11 cellular contexts compared by ENCODE assay signal in the genomic region with DNA sequence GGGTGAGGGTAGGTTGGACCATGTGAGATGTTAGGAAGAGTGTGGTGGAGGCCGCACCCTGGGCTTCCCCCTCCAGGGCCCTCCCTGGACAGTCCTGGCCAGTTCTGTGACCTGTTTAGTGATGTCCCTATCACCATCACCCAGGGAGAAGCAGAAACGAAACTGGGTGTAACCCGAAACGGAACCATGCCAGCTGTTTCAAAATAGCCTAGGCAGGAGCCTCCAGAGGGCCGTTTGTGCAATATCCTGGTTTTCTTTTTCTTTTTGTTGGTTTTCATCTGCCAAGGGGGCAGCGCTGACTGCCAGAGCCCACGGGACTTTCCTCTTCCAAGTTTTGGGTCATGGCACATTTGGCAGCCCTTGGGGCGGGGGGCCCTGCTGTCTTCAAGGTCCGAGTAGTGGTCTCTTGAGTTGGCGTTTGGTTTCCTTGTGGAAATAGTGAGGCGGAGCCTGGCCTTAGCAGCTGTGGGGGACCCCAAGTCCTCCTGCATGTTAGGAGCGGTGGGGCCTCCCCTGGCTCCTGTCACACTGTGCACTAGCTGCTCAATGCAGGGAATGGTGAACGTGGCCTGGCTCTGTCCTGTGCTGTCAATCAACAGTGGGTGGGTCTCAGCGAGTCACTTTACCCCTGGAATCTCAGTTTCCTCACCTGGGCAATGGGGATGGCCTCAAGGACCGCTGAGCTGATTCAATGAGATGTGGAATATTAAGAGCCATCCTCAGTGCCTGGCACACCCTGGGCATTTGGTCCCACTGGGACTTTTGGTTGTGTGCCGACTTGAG.
A peak's percentile ranks its signal among the peaks of the same experiment; 100 is the strongest.
DNase-seq lines count a peak whose midpoint lies in the region; ATAC-seq and TF ChIP-seq lines count a peak whose summit lies in the region.
"Had no signal": no experiment of that assay in that cellular context is flagged by ENCODE, and none has a peak within 500 bp of the region (broad histone marks: within the 10 kb centered on the region; RNA-seq: fewer than 3 reads in every experiment).

No MANE protein-coding gene starts in this region.

- H3K4me1 Mint-ChIP-seq in stimulated activated naive CD8-positive, alpha-beta T cell treated with anti-CD3 and anti-CD28 coated beads, Interleukin-15, amount 100 ng/mL, for 72 hours: no peaks in the 10 kb centered on the region

- ATAC-seq in HG02981 (IDR thresholded peaks at IDR 0.05; ENCODE audit: unreplicated experiment): no peak
- no peak for ATAC-seq in stimulated activated naive CD8-positive, alpha-beta T cell treated with anti-CD3 and anti-CD28 coated beads, Interleukin-15, amount 100 ng/mL, for 72 hours
- ATAC-seq: activated T-cell treated with anti-CD3 and anti-CD28 coated beads, Interleukin-2, amount 50 U/mL, for 4 hours had no signal

- no peaks in the 10 kb centered on the region for H3K27me3 ChIP-seq in Karpas-422 (ENCODE audit: low read length)
- H3K27me3 ChIP-seq in suprapubic skin: no peaks in the 10 kb centered on the region

- H3K4me3 ChIP-seq in Karpas-422 (ENCODE audit: low read length) (no peak overlapping the region), lower leg skin (ENCODE audit: low read depth, poor library complexity, severe bottlenecking) (no peak overlapping the region), suprapubic skin (no peak overlapping the region)

- H2AFZ ChIP-seq in Karpas-422 (ENCODE audit: low read length): no peak overlapping the region

- no peak overlapping the region for H3K4me3 Mint-ChIP-seq in stimulated activated naive CD8-positive, alpha-beta T cell treated with anti-CD3 and anti-CD28 coated beads, Interleukin-15, amount 100 ng/mL, for 72 hours
- H3K4me3 Mint-ChIP-seq: activated T-cell treated with anti-CD3 and anti-CD28 coated beads, Interleukin-2, amount 50 U/mL, for 4 hours had no signal

- H3K9me3 Mint-ChIP-seq in stimulated activated naive CD8-positive, alpha-beta T cell treated with anti-CD3 and anti-CD28 coated beads, Interleukin-15, amount 100 ng/mL, for 72 hours: no peaks in the 10 kb centered on the region
- H3K9me3 Mint-ChIP-seq: activated T-cell treated with anti-CD3 and anti-CD28 coated beads, Interleukin-2, amount 50 U/mL, for 4 hours had no signal

- intact Hi-C loops in lower leg skin (cut with DNase I; ENCODE audit: low total_unique reads): no loop called here

- H4K20me1 ChIP-seq in Karpas-422 (ENCODE audit: insufficient read depth, low read depth, low read length): peaks cover 6% of the 10 kb centered on the region; the same call in 1 of the 2 replicates

- no peak overlapping the region for H3K4me2 ChIP-seq in Karpas-422 (ENCODE audit: low read depth, low read length, poor library complexity, severe bottlenecking)

- H3K36me3 ChIP-seq in Karpas-422 (ENCODE audit: insufficient read depth, low read length): no peaks in the 10 kb centered on the region
- H3K36me3 ChIP-seq in suprapubic skin: peaks cover 79% of the 10 kb centered on the region

- no peak for TF ChIP-seq EP300 in suprapubic skin (IDR thresholded peaks at IDR 0.05)

- H3K27ac ChIP-seq in Karpas-422 (ENCODE audit: low read length): no peak overlapping the region
- peak overlapping the region; percentile 36 for H3K27ac ChIP-seq in caudate nucleus (ENCODE audit: low read depth, low read length)
- H3K27ac ChIP-seq in suprapubic skin: peak overlapping the region; percentile 69

- H3K27me3 Mint-ChIP-seq in stimulated activated naive CD8-positive, alpha-beta T cell treated with anti-CD3 and anti-CD28 coated beads, Interleukin-15, amount 100 ng/mL, for 72 hours: no peaks in the 10 kb centered on the region

- TF ChIP-seq CTCF in lower leg skin (IDR thresholded peaks at IDR 0.05) (no peak), suprapubic skin (IDR thresholded peaks at IDR 0.05) (no peak)

- no peak overlapping the region for H3K9ac ChIP-seq in Karpas-422 (ENCODE audit: low read length)

- no peak for TF ChIP-seq POLR2A in lower leg skin (IDR thresholded peaks at IDR 0.05)
- TF ChIP-seq POLR2A in suprapubic skin (IDR thresholded peaks at IDR 0.05): no peak

- peaks cover 12% of the 10 kb centered on the region for H3K4me1 ChIP-seq in Karpas-422 (ENCODE audit: low read length)
- H3K4me1 ChIP-seq in suprapubic skin: peaks cover 16% of the 10 kb centered on the region

- no peaks in the 10 kb centered on the region for H3K79me2 ChIP-seq in Karpas-422 (ENCODE audit: low read length)

- H3K9me2 ChIP-seq in Karpas-422 (replicated peaks; ENCODE audit: insufficient read depth, low read length): no peaks in the 10 kb centered on the region

- peak; percentile 48 for DNase-seq in Karpas-422
- peak in 13 of 61 donors; percentile 3 to 47 (median 11) for DNase-seq in caudate nucleus (lab: John Stamatoyannopoulos, UW)
- peak; percentile 81 to 93 for DNase-seq in lower leg skin (ENCODE audit: low spot score in 2 of 2)
- DNase-seq in suprapubic skin (ENCODE audit: low spot score in 2 of 2): peak in 1 of 2 donors; percentile 89
- DNase-seq in DMS153 treated with DMSO at 0.1 percent for 48 hours (lab: John Stamatoyannopoulos, UW; ENCODE audit: unreplicated experiment): no peak
- no peak for DNase-seq in NCI-H2029 treated with DMSO at 0.1 percent for 48 hours (lab: John Stamatoyannopoulos, UW)
- DNase-seq in stimulated activated naive CD8-positive, alpha-beta T cell treated with anti-CD3 and anti-CD28 coated beads, Interleukin-15, amount 100 ng/mL, for 72 hours: no peak
- DNase-seq: activated T-cell treated with anti-CD3 and anti-CD28 coated beads, Interleukin-2, amount 50 U/mL, for 4 hours; NCI-H187; stimulated activated CD4-positive, alpha-beta T cell treated with anti-CD3 and anti-CD28 coated beads, Interleukin-4, amount 100 ng/mL, for 1 hour had no signal

- H3K9me3 ChIP-seq in Karpas-422 (ENCODE audit: low read length) (no peaks in the 10 kb centered on the region), suprapubic skin (no peaks in the 10 kb centered on the region)

- H3K27ac Mint-ChIP-seq in stimulated activated naive CD8-positive, alpha-beta T cell treated with anti-CD3 and anti-CD28 coated beads, Interleukin-15, amount 100 ng/mL, for 72 hours: no peak overlapping the region

- 52 to 62% methylated on average over 15 to 16 of the region's 16 CpGs for WGBS in lower leg skin, 2 donors
- 56% methylated on average over 13 of the region's 16 CpGs for whole genome bisulfite sequencing in suprapubic skin

Comparison
In these comparisons a context has a peak if more than half of its experiments do, and no peak if none do; other contexts are left out.
1. DNase-seq: peak in Karpas-422 (single experiment) and lower leg skin (2 of 2); none in DMS153 treated with DMSO at 0.1 percent for 48 hours (single experiment), NCI-H2029 treated with DMSO at 0.1 percent for 48 hours (single experiment) and stimulated activated naive CD8-positive, alpha-beta T cell treated with anti-CD3 and anti-CD28 coated beads, Interleukin-15, amount 100 ng/mL, for 72 hours (0 of 2).